Comparison of ENCODE assay signal across 15 cellular contexts in the genomic region with DNA sequence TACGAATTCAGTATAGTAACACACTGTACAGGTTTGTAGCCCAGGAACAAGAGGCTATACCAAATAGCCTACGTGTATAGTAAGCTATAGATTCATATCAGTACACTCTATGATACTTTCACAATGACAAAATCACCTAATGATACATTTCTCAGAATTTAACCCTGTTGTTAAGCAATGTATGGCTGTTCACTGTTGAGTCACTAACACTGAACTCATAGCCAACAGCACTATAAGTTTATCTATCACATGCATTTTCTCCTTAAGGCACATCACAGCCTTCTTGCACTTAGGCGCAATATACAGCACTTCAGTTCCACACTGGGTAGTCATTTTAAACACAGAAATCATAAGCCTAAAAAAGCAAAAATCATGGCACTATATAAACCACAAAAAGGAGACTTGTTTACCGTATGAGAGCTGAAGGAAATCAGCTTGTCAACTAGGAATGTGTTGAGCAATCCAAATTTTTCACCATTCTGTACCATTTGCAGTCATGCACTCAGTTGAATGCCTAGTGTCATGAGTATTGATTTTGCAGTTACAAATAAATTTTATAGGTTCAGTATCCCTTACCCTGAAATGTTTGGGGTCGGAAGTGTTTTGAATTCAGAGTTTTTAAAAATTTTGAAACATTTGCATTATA. TPM values are rescaled to one million over a fixed set of nuclear protein-coding genes. Genes with fewer than 3 reads are reported as not detected.
DNase-seq lines count a peak whose midpoint lies in the region; ATAC-seq and TF ChIP-seq lines count a peak whose summit lies in the region.
"Had no signal": no experiment of that assay in that cellular context is flagged by ENCODE, and none has a peak within 500 bp of the region (broad histone marks: within the 10 kb centered on the region; RNA-seq: fewer than 3 reads in every experiment).

No MANE protein-coding gene starts in this region.

- no peaks in the 10 kb centered on the region for H3K79me2 ChIP-seq in neural progenitor cell (ENCODE audit: low read depth)

- H3K27me3 ChIP-seq in lower lobe of right lung (ENCODE audit: low read depth): no peaks in the 10 kb centered on the region
- no peaks in the 10 kb centered on the region for H3K27me3 ChIP-seq in neural progenitor cell
- H3K27me3 ChIP-seq: heart right ventricle had no signal

- no peaks in the 10 kb centered on the region for H3K36me3 ChIP-seq in lower lobe of right lung
- H3K36me3 ChIP-seq in neural progenitor cell: no peaks in the 10 kb centered on the region
- H3K36me3 ChIP-seq: heart right ventricle had no signal

- H3K4me1 ChIP-seq in lower lobe of right lung: peaks cover 53% of the 10 kb centered on the region
- H3K4me1 ChIP-seq in neural progenitor cell: no peaks in the 10 kb centered on the region

- H3K27ac ChIP-seq in lower lobe of right lung (no peak overlapping the region), neural progenitor cell (no peak overlapping the region)
- H3K27ac ChIP-seq: A549 had no signal

- DNase-seq in activated CD4-positive, alpha-beta T cell treated with anti-CD3 and anti-CD28 coated beads, Interleukin-2, amount 10 ng/mL, durations not matched to agents 24 days and 14 days: peak; percentile 66
- no peak for DNase-seq in activated CD4-positive, alpha-beta T cell treated with anti-CD3 and anti-CD28 coated beads, Interleukin-2, amount 10 ng/mL, durations not matched to agents 7 days and 5 days
- DNase-seq in NB4 (ENCODE audit: low read depth): peak; percentile 52
- DNase-seq in cardiac fibroblast (ENCODE audit: low read depth in 2 of 2): peak; percentile 81 to 85
- peak; percentile 60 for DNase-seq in renal cortical epithelial cell (ENCODE audit: low read depth)
- no peak for DNase-seq in stimulated activated CD4-positive, alpha-beta T cell treated with anti-CD3 and anti-CD28 coated beads, Interleukin-2, amount 100 ng/mL, for 48 hours
- no peak for DNase-seq in lower lobe of right lung
- DNase-seq in neural progenitor cell (ENCODE audit: low spot score): no peak
- DNase-seq: activated effector memory CD4-positive, alpha-beta T cell treated with anti-CD3 and anti-CD28 coated beads, Interleukin-2, amount 50 U/mL, for 16 hours; heart right ventricle; stimulated activated CD4-positive, alpha-beta T cell treated with anti-CD3 and anti-CD28 coated beads, Interleukin-4, amount 100 ng/mL, for 4 hours; substantia nigra had no signal

- peaks cover 5% of the 10 kb centered on the region for H3K9me3 Mint-ChIP-seq in activated CD4-positive, alpha-beta T cell treated with anti-CD3 and anti-CD28 coated beads, Interleukin-2, amount 10 ng/mL, durations not matched to agents 24 days and 14 days
- peaks cover 7% of the 10 kb centered on the region for H3K9me3 Mint-ChIP-seq in activated CD4-positive, alpha-beta T cell treated with anti-CD3 and anti-CD28 coated beads, Interleukin-2, amount 10 ng/mL, durations not matched to agents 7 days and 5 days
- H3K9me3 Mint-ChIP-seq in neural progenitor cell: peaks cover 3% of the 10 kb centered on the region

- H3K4me1 Mint-ChIP-seq in activated CD4-positive, alpha-beta T cell treated with anti-CD3 and anti-CD28 coated beads, Interleukin-2, amount 10 ng/mL, durations not matched to agents 24 days and 14 days: peaks cover 17% of the 10 kb centered on the region
- peaks cover 9% of the 10 kb centered on the region for H3K4me1 Mint-ChIP-seq in activated CD4-positive, alpha-beta T cell treated with anti-CD3 and anti-CD28 coated beads, Interleukin-2, amount 10 ng/mL, durations not matched to agents 7 days and 5 days
- H3K4me1 Mint-ChIP-seq in neural progenitor cell: no peaks in the 10 kb centered on the region

- no peaks in the 10 kb centered on the region for H4K20me1 ChIP-seq in neural progenitor cell (ENCODE audit: low read depth)

- no peak for TF ChIP-seq POLR2A in NB4 (IDR thresholded peaks at IDR 0.05; ENCODE audit: extremely low read depth, insufficient read length)

- H3K9me3 ChIP-seq in lower lobe of right lung (no peaks in the 10 kb centered on the region), neural progenitor cell (ENCODE audit: low read depth) (no peaks in the 10 kb centered on the region)
- H3K9me3 ChIP-seq: A549 had no signal

- POLR2A ChIA-PET in activated CD4-positive, alpha-beta T cell treated with anti-CD3 and anti-CD28 coated beads, Interleukin-2, amount 10 ng/mL, durations not matched to agents 7 days and 5 days (lab: Charles Lee): no interaction called here

- intact Hi-C loops in activated CD4-positive, alpha-beta T cell treated with anti-CD3 and anti-CD28 coated beads, Interleukin-2, amount 10 ng/mL, durations not matched to agents 24 days and 14 days (cut with micrococcal nuclease): loop anchor here (1.0 to 10.0 kb wide), 6 partner anchors 12 to 366 kb away; no protein-coding TSS in a partner anchor
- intact Hi-C loops in lower lobe of right lung (cut with DNase I): no loop called here

- peak overlapping the region; percentile 92 for H3K27ac Mint-ChIP-seq in activated CD4-positive, alpha-beta T cell treated with anti-CD3 and anti-CD28 coated beads, Interleukin-2, amount 10 ng/mL, durations not matched to agents 24 days and 14 days
- no peak overlapping the region for H3K27ac Mint-ChIP-seq in activated CD4-positive, alpha-beta T cell treated with anti-CD3 and anti-CD28 coated beads, Interleukin-2, amount 10 ng/mL, durations not matched to agents 7 days and 5 days
- H3K27ac Mint-ChIP-seq in neural progenitor cell: no peak overlapping the region
- H3K27ac Mint-ChIP-seq: dendritic cell treated with granulocyte-macrophage colony-stimulating factor and Interleukin-4, amounts not matched to agents 40 ng/mL and 50 ng/mL, for 4 days; progenitor cell of endocrine pancreas had no signal

- H3K36me3 Mint-ChIP-seq in activated CD4-positive, alpha-beta T cell treated with anti-CD3 and anti-CD28 coated beads, Interleukin-2, amount 10 ng/mL, durations not matched to agents 24 days and 14 days (ENCODE audit: low read depth): peaks cover 7% of the 10 kb centered on the region
- H3K36me3 Mint-ChIP-seq in activated CD4-positive, alpha-beta T cell treated with anti-CD3 and anti-CD28 coated beads, Interleukin-2, amount 10 ng/mL, durations not matched to agents 7 days and 5 days (ENCODE audit: low read depth): peaks cover 6% of the 10 kb centered on the region
- peaks cover 4% of the 10 kb centered on the region for H3K36me3 Mint-ChIP-seq in neural progenitor cell

- no peak overlapping the region for H3K9ac ChIP-seq in neural progenitor cell

- TF ChIP-seq CTCF in NB4 (IDR thresholded peaks at IDR 0.05; ENCODE audit: low read depth, low read length): no peak
- no peak for TF ChIP-seq CTCF in cardiac fibroblast (IDR thresholded peaks at IDR 0.05; ENCODE audit: low read depth, low read length)
- TF ChIP-seq CTCF in lower lobe of right lung (IDR thresholded peaks at IDR 0.05): no peak
- no peak for TF ChIP-seq CTCF in neural progenitor cell (IDR thresholded peaks at IDR 0.05)

- peak overlapping the region; percentile 48 for H3K4me3 Mint-ChIP-seq in activated CD4-positive, alpha-beta T cell treated with anti-CD3 and anti-CD28 coated beads, Interleukin-2, amount 10 ng/mL, durations not matched to agents 24 days and 14 days
- H3K4me3 Mint-ChIP-seq in activated CD4-positive, alpha-beta T cell treated with anti-CD3 and anti-CD28 coated beads, Interleukin-2, amount 10 ng/mL, durations not matched to agents 7 days and 5 days: no peak overlapping the region
- H3K4me3 Mint-ChIP-seq in neural progenitor cell: no peak overlapping the region
- H3K4me3 Mint-ChIP-seq: dendritic cell treated with granulocyte-macrophage colony-stimulating factor and Interleukin-4, amounts not matched to agents 40 ng/mL and 50 ng/mL, for 4 days had no signal

- no peak overlapping the region for H3K4me2 ChIP-seq in neural progenitor cell

- ATAC-seq in lower lobe of right lung: no peak
- ATAC-seq: A549, heart right ventricle had no signal

- H3K4me3 ChIP-seq in NB4 (ENCODE audit: low read depth, low read length): no peak overlapping the region
- no peak overlapping the region for H3K4me3 ChIP-seq in cardiac fibroblast (replicated peaks in 1 of 2; ENCODE audit: low read depth in 2 of 2, low read length in 2 of 2)
- no peak overlapping the region for H3K4me3 ChIP-seq in lower lobe of right lung
- H3K4me3 ChIP-seq in neural progenitor cell: no peak overlapping the region
- H3K4me3 ChIP-seq: A549, heart right ventricle had no signal

- no peak overlapping the region for H2AFZ ChIP-seq in neural progenitor cell (replicated peaks)

- CTCF ChIA-PET in activated CD4-positive, alpha-beta T cell treated with anti-CD3 and anti-CD28 coated beads, Interleukin-2, amount 10 ng/mL, durations not matched to agents 7 days and 5 days (lab: Charles Lee): interaction anchor here (0.6 to 1.3 kb wide), 3 partner anchors 9 to 33 kb away, joined by 3 to 6 read pairs (median 4); no protein-coding TSS in a partner anchor

- H3F3A ChIP-seq in neural progenitor cell (ENCODE audit: low read depth): no peaks in the 10 kb centered on the region

- H3K27me3 Mint-ChIP-seq in activated CD4-positive, alpha-beta T cell treated with anti-CD3 and anti-CD28 coated beads, Interleukin-2, amount 10 ng/mL, durations not matched to agents 24 days and 14 days: no peaks in the 10 kb centered on the region
- no peaks in the 10 kb centered on the region for H3K27me3 Mint-ChIP-seq in activated CD4-positive, alpha-beta T cell treated with anti-CD3 and anti-CD28 coated beads, Interleukin-2, amount 10 ng/mL, durations not matched to agents 7 days and 5 days
- H3K27me3 Mint-ChIP-seq in neural progenitor cell (ENCODE audit: insufficient read depth, low read depth): no peaks in the 10 kb centered on the region
- H3K27me3 Mint-ChIP-seq: dendritic cell treated with granulocyte-macrophage colony-stimulating factor and Interleukin-4, amounts not matched to agents 40 ng/mL and 50 ng/mL, for 4 days; progenitor cell of endocrine pancreas had no signal

RNA-seq across cellular contexts. Expression of gene ZNF438, which starts 45.5 kb away (rescaled TPM):
- total RNA-seq in activated CD4-positive, alpha-beta T cell treated with anti-CD3 and anti-CD28 coated beads, Interleukin-2, amount 10 ng/mL, durations not matched to agents 24 days and 14 days: 2.4 and 3.2 TPM in 2 replicates
- 1 to 10 TPM; 3.1 to 3.8 TPM for total RNA-seq in activated CD4-positive, alpha-beta T cell treated with anti-CD3 and anti-CD28 coated beads, Interleukin-2, amount 10 ng/mL, durations not matched to agents 7 days and 5 days
- total RNA-seq in renal cortical epithelial cell (2.1 and 3.9 TPM in 2 replicates), lower lobe of right lung (15.2 TPM), neural progenitor cell (ENCODE audit: low replicate concordance) (1.3 and 4.5 TPM in 2 replicates)

Comparison
In these comparisons a context has a peak if more than half of its experiments do, and no peak if none do; other contexts are left out.
1. DNase-seq: peak in activated CD4-positive, alpha-beta T cell treated with anti-CD3 and anti-CD28 coated beads, Interleukin-2, amount 10 ng/mL, durations not matched to agents 24 days and 14 days (single experiment), NB4 (single experiment), cardiac fibroblast (2 of 2) and renal cortical epithelial cell (single experiment); none in activated CD4-positive, alpha-beta T cell treated with anti-CD3 and anti-CD28 coated beads, Interleukin-2, amount 10 ng/mL, durations not matched to agents 7 days and 5 days (single experiment), stimulated activated CD4-positive, alpha-beta T cell treated with anti-CD3 and anti-CD28 coated beads, Interleukin-2, amount 100 ng/mL, for 48 hours (0 of 2), lower lobe of right lung (single experiment) and neural progenitor cell (single experiment).